In the genomic region with DNA sequence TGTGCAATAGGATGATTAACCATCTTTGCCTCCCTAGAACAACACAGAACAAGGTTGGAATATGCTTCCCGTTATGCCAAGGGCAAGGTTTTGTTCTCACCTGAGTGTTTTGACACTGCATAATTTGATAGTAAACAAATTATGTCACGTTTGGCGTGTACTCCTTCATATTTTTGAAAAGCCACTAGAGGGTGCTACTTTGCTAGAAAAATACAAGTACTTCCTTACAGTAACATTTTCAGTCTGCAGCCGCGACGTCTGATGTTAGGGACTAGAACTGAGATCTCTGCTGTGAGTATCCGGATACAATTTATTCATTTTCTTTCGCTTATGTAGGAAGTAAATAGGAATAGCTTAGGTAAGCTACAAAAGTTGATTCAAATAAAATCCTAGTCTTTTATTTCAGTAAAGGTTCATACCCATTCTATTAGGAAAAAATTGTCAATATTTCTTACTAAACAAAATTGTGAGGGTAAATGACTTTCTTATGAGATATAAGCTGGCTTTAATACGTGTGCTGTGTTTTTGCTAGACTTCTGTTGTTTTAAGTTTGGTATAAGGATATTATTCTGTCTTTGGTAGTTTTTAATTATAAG, we compare ENCODE assay signal across 9 cellular contexts.
DNase-seq lines count a peak whose midpoint lies in the region; ATAC-seq, FAIRE-seq and TF ChIP-seq lines count a peak whose summit lies in the region.
"Had no signal": no experiment of that assay in that cellular context is flagged by ENCODE, and none has a peak within 500 bp of the region (broad histone marks: within the 10 kb centered on the region; RNA-seq: fewer than 3 reads in every experiment).

No MANE protein-coding gene starts in this region.

- H3K4me3 Mint-ChIP-seq in activated CD4-positive, alpha-beta T cell treated with anti-CD3 and anti-CD28 coated beads, Interleukin-2, amount 10 ng/mL, durations not matched to agents 7 days and 5 days = no peak overlapping the region
- no peak overlapping the region for H3K4me3 Mint-ChIP-seq in type B pancreatic cell
- H3K4me3 Mint-ChIP-seq: immature natural killer cell had no signal

- H3K27ac Mint-ChIP-seq in activated CD4-positive, alpha-beta T cell treated with anti-CD3 and anti-CD28 coated beads, Interleukin-2, amount 10 ng/mL, durations not matched to agents 7 days and 5 days = no peak overlapping the region
- no peak overlapping the region for H3K27ac Mint-ChIP-seq in type B pancreatic cell
- H3K27ac Mint-ChIP-seq: immature natural killer cell had no signal

- TF ChIP-seq CTCF in OCI-LY1 (IDR thresholded peaks at IDR 0.05; ENCODE audit: low read length) (peak; percentile 73), type B pancreatic cell (conservative IDR thresholded peaks at IDR 0.05) (peak; percentile 85)

- 2 to 3% methylated on average over 9 of the region's 9 CpGs for WGBS in GM23248 (ENCODE audit: low coverage in 1 of 2, low lambda C conversion rate in 2 of 2, missing lambda C conversion rate in 2 of 2), 2 experiments

- H3K27me3 Mint-ChIP-seq in activated CD4-positive, alpha-beta T cell treated with anti-CD3 and anti-CD28 coated beads, Interleukin-2, amount 10 ng/mL, durations not matched to agents 7 days and 5 days = no peaks in the 10 kb centered on the region
- H3K27me3 Mint-ChIP-seq in type B pancreatic cell = peaks cover 12% of the 10 kb centered on the region

- H3K27ac ChIP-seq in GM23248 = no peak overlapping the region
- H3K27ac ChIP-seq in OCI-LY1 (ENCODE audit: low read depth, low read length, poor library complexity, severe bottlenecking) = peak overlapping the region; percentile 59

- no peaks in the 10 kb centered on the region for H3K36me3 ChIP-seq in GM23248 (ENCODE audit: low read depth)
- H3K36me3 ChIP-seq in OCI-LY1 (ENCODE audit: insufficient read depth, low read length) = no peaks in the 10 kb centered on the region

- CTCF ChIA-PET in activated CD4-positive, alpha-beta T cell treated with anti-CD3 and anti-CD28 coated beads, Interleukin-2, amount 10 ng/mL, durations not matched to agents 7 days and 5 days (lab: Charles Lee) = no interaction called here

- in situ Hi-C loops in GM23248 (cut with MboI) = loop anchor here (5.0 to 25.0 kb wide), 2 partner anchors 600 to 815 kb away; no protein-coding TSS in a partner anchor

- H3F3A ChIP-seq in GM23248 (ENCODE audit: insufficient read depth) = no peaks in the 10 kb centered on the region
- H3F3A ChIP-seq in OCI-LY1 (ENCODE audit: insufficient read depth, low read length) = no peaks in the 10 kb centered on the region

- POLR2A ChIA-PET in activated CD4-positive, alpha-beta T cell treated with anti-CD3 and anti-CD28 coated beads, Interleukin-2, amount 10 ng/mL, durations not matched to agents 7 days and 5 days (lab: Charles Lee) = no interaction called here

- no peaks in the 10 kb centered on the region for H3K36me3 Mint-ChIP-seq in activated CD4-positive, alpha-beta T cell treated with anti-CD3 and anti-CD28 coated beads, Interleukin-2, amount 10 ng/mL, durations not matched to agents 7 days and 5 days (ENCODE audit: low read depth)
- H3K36me3 Mint-ChIP-seq in type B pancreatic cell = no peaks in the 10 kb centered on the region
- H3K36me3 Mint-ChIP-seq: immature natural killer cell had no signal

- H3K4me2 ChIP-seq in GM23248 (ENCODE audit: unreplicated experiment) (peak overlapping the region; percentile 45), OCI-LY1 (ENCODE audit: low read length) (peak overlapping the region; percentile 71)

- 0 out of 2 replicates have a peak, but pooled peaks cover 3% of the 10 kb centered on the region for H3K27me3 ChIP-seq in GM23248 (replicated peaks; ENCODE audit: insufficient read depth)
- no peaks in the 10 kb centered on the region for H3K27me3 ChIP-seq in OCI-LY1 (ENCODE audit: insufficient read depth, low read length)

- H3K4me1 ChIP-seq in GM23248 (ENCODE audit: insufficient read depth) = 0 out of 2 replicates have a peak, but pooled peaks cover 3% of the 10 kb centered on the region
- H3K4me1 ChIP-seq in OCI-LY1 (ENCODE audit: insufficient read depth, low read length, severe bottlenecking) = peaks cover 43% of the 10 kb centered on the region

- TF ChIP-seq EP300 in Ishikawa (IDR thresholded peaks at IDR 0.05; ENCODE audit: borderline replicate concordance) = no peak

- ATAC-seq in left lobe of liver = peak; percentile 86

- H3K9me3 ChIP-seq in GM23248 (ENCODE audit: low read depth) = no peaks in the 10 kb centered on the region
- no peaks in the 10 kb centered on the region for H3K9me3 ChIP-seq in OCI-LY1 (ENCODE audit: low read length)

- H3K9ac ChIP-seq in GM23248 (no peak overlapping the region), OCI-LY1 (ENCODE audit: low read length) (peak overlapping the region; percentile 70)

- H2AFZ ChIP-seq in GM23248 (peak overlapping the region; percentile 60; the same call in 1 of the 2 replicates), OCI-LY1 (ENCODE audit: low read length) (peak overlapping the region; percentile 23; the same call in 1 of the 2 replicates)

- no peaks in the 10 kb centered on the region for H3K4me1 Mint-ChIP-seq in activated CD4-positive, alpha-beta T cell treated with anti-CD3 and anti-CD28 coated beads, Interleukin-2, amount 10 ng/mL, durations not matched to agents 7 days and 5 days
- H3K4me1 Mint-ChIP-seq in type B pancreatic cell (ENCODE audit: unreplicated experiment) = no peaks in the 10 kb centered on the region
- H3K4me1 Mint-ChIP-seq: immature natural killer cell had no signal

- H4K20me1 ChIP-seq in GM23248 (ENCODE audit: insufficient read depth) = no peaks in the 10 kb centered on the region
- H4K20me1 ChIP-seq in OCI-LY1 (ENCODE audit: insufficient read depth, low read length) = no peaks in the 10 kb centered on the region

- peak; percentile 21 for DNase-seq in activated CD4-positive, alpha-beta T cell treated with anti-CD3 and anti-CD28 coated beads, Interleukin-2, amount 10 ng/mL, durations not matched to agents 7 days and 5 days
- DNase-seq in activated CD4-positive, alpha-beta T cell treated with anti-CD3 and anti-CD28 coated beads for 4 hours = no peak
- DNase-seq in GM23248 (peak; percentile 78), left lobe of liver (ENCODE audit: low spot score) (no peak), type B pancreatic cell (ENCODE audit: extremely low spot score, unreplicated experiment) (no peak)

- H3K9me3 Mint-ChIP-seq in activated CD4-positive, alpha-beta T cell treated with anti-CD3 and anti-CD28 coated beads, Interleukin-2, amount 10 ng/mL, durations not matched to agents 7 days and 5 days = no peaks in the 10 kb centered on the region
- no peaks in the 10 kb centered on the region for H3K9me3 Mint-ChIP-seq in type B pancreatic cell

- H3K9me2 ChIP-seq in GM23248 (ENCODE audit: insufficient read depth) (no peaks in the 10 kb centered on the region), OCI-LY1 (ENCODE audit: low read depth, low read length) (no peaks in the 10 kb centered on the region)

- FAIRE-seq in colon (lab: Jason Lieb, UNC) = peak; percentile 89

- H3K4me3 ChIP-seq in GM23248 (no peak overlapping the region), OCI-LY1 (ENCODE audit: low read depth, low read length, poor library complexity, severe bottlenecking) (peak overlapping the region; percentile 65)

- H3K79me2 ChIP-seq in GM23248 (ENCODE audit: insufficient read depth) (no peaks in the 10 kb centered on the region), OCI-LY1 (ENCODE audit: insufficient read depth, low read length) (peaks cover 18% of the 10 kb centered on the region)

- TF ChIP-seq RAD21 in Ishikawa (IDR thresholded peaks at IDR 0.05; ENCODE audit: low read depth) = peak; percentile 68

TF ChIP-seq in Ishikawa, 13 proteins besides CTCF, POLR2A, EP300 and RAD21 (continues in another document):
- TF ChIP-seq CREB1 (IDR thresholded peaks at IDR 0.05; ENCODE audit: low read depth) (no peak), YY1 (IDR thresholded peaks at IDR 0.05; ENCODE audit: low read depth) (no peak), CEBPB (IDR thresholded peaks at IDR 0.05) (no peak), MAX (IDR thresholded peaks at IDR 0.05) (no peak), NFIC (IDR thresholded peaks at IDR 0.05) (no peak), TAF1 (IDR thresholded peaks at IDR 0.05; ENCODE audit: low read depth) (no peak), ZBTB7A (IDR thresholded peaks at IDR 0.05; ENCODE audit: low read depth) (no peak), EGR1 (IDR thresholded peaks at IDR 0.05) (no peak), FOXM1 (IDR thresholded peaks at IDR 0.05; ENCODE audit: borderline replicate concordance, low read depth) (no peak), TEAD4 (IDR thresholded peaks at IDR 0.05) (no peak), TCF12 (IDR thresholded peaks at IDR 0.05; ENCODE audit: low read depth) (no peak)
- TF ChIP-seq, protein P1, sequence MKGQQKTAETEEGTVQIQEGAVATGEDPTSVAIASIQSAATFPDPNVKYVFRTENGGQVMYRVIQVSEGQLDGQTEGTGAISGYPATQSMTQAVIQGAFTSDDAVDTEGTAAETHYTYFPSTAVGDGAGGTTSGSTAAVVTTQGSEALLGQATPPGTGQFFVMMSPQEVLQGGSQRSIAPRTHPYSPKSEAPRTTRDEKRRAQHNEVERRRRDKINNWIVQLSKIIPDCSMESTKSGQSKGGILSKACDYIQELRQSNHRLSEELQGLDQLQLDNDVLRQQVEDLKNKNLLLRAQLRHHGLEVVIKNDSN (IDR thresholded peaks at IDR 0.05) = no peak

Comparison
In these comparisons a context has a peak if more than half of its experiments do, and no peak if none do; other contexts are left out.
1. DNase-seq: peak in activated CD4-positive, alpha-beta T cell treated with anti-CD3 and anti-CD28 coated beads, Interleukin-2, amount 10 ng/mL, durations not matched to agents 7 days and 5 days (single experiment) and GM23248 (single experiment); none in activated CD4-positive, alpha-beta T cell treated with anti-CD3 and anti-CD28 coated beads for 4 hours (0 of 2), left lobe of liver (single experiment) and type B pancreatic cell (single experiment).